ENCODE assay signal across 8 cellular contexts in genomic region chr13:25574437-25575426, GRCh38.
DNase-seq lines count a peak whose midpoint lies in the region; ATAC-seq and TF ChIP-seq lines count a peak whose summit lies in the region.

No MANE protein-coding gene starts in this region.

- DNase-seq in NCI-H460 (ENCODE audit: extremely low read depth, low read depth) (peak; percentile 79), cerebellar cortex (ENCODE audit: low spot score) (peak; percentile 97), left colon (peak; percentile 45 to 75)
- DNase-seq in activated CD4-positive, CD25-positive, alpha-beta regulatory T cell treated with anti-CD3 and anti-CD28 coated beads, Interleukin-2, amount 50 U/mL, for 72 hours = peak; percentile 54
- DNase-seq in stimulated activated CD4-positive, alpha-beta T cell treated with anti-CD3 and anti-CD28 coated beads, Interleukin-4, amount 100 ng/mL, for 4 hours = peak; percentile 55 to 62

- intact Hi-C loops in left colon (cut with DNase I, micrococcal nuclease) = loop anchor here (5.0 to 10.0 kb wide), 2 partner anchors 488 to 490 kb away; no protein-coding TSS in a partner anchor

- ATAC-seq in HG03280 (IDR thresholded peaks at IDR 0.05; ENCODE audit: unreplicated experiment) (peak; percentile 80), left colon (peak; percentile 94), GM18505 (IDR thresholded peaks at IDR 0.05; ENCODE audit: unreplicated experiment) (no peak)

- no peak for TF ChIP-seq POLR2A in GM18505 (IDR thresholded peaks at IDR 0.05; ENCODE audit: borderline replicate concordance, extremely low read depth, insufficient read depth, insufficient read length)

- peak; percentile 83 for TF ChIP-seq CTCF in GM12873 (IDR thresholded peaks at IDR 0.05; ENCODE audit: insufficient read depth, low read depth, low read length, missing control alignments)
